In the genomic region with DNA sequence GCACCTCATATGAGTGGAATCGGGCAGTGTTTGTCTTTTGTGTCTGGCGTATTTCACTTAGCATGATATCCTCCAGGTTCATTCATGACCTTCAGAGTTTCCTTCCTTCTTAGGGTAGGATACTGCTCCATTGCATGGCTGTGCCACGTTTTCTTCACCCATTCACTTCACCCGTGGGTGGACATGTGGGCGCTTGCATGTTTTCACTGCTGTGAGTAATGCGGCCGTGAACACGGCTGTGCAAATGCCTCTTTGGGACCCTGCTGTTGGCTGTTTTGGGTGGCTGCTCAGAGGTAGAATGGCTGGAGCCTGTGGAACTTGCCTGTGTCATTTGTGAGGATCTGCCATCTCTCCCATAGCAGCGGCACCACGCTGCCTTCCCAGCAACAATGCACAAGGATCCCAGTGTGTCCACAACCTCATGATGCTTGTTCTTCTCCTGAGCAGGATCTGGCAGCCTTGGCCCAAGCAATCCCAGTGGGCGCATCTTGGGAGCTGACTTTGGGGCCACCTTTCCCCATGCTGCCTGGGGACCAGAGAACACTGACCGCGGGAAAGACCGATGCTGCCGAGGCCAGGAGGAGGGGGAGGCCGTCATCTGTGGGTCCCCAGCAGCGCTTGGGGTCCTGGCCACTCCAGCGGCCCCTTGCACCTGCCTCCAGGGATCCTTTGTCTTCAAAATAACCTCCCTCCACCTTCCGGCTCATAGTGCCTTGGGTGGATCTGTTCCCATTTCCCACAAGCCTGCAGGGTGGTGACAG, we compare ENCODE assay signal across 22 cellular contexts. TPM values are rescaled to one million over a fixed set of nuclear protein-coding genes. Genes with fewer than 3 reads are reported as not detected.
DNase-seq lines count a peak whose midpoint lies in the region; ATAC-seq, FAIRE-seq and TF ChIP-seq lines count a peak whose summit lies in the region.
"Had no signal": no experiment of that assay in that cellular context is flagged by ENCODE, and none has a peak within 500 bp of the region (broad histone marks: within the 10 kb centered on the region; RNA-seq: fewer than 3 reads in every experiment).

No MANE protein-coding gene starts in this region.

- H3K27me3 Mint-ChIP-seq in progenitor cell of endocrine pancreas = peaks cover 40% of the 10 kb centered on the region

- no peaks in the 10 kb centered on the region for H3K36me3 Mint-ChIP-seq in progenitor cell of endocrine pancreas (ENCODE audit: insufficient read depth)

- TF ChIP-seq RAD21 in SK-N-SH (IDR thresholded peaks at IDR 0.05; ENCODE audit: low read length) = no peak

- H3K4me1 Mint-ChIP-seq in progenitor cell of endocrine pancreas (ENCODE audit: low read depth) = peaks cover 1% of the 10 kb centered on the region
- H3K4me1 Mint-ChIP-seq: CD14-positive monocyte had no signal

- H3K79me2 ChIP-seq in SK-N-SH (ENCODE audit: insufficient read depth) = no peaks in the 10 kb centered on the region

- H3K4me3 ChIP-seq in SK-N-SH (ENCODE audit: low read depth in 2 of 2, low read length in 1 of 2) (no peak overlapping the region), HEK293 (ENCODE audit: low read depth, low read length) (no peak overlapping the region), kidney (ENCODE audit: low read length in 2 of 2) (no peak overlapping the region), sigmoid colon (no peak overlapping the region)

- no peaks in the 10 kb centered on the region for H3K9me2 ChIP-seq in SK-N-SH

- POLR2A ChIA-PET in SK-N-SH (lab: Yijun Ruan, JAX) (no interaction called here), HEK293 (lab: Yijun Ruan, JAX) (no interaction called here)

- 56% methylated on average over 13 of the region's 19 CpGs for WGBS in SK-N-SH (ENCODE audit: low lambda C conversion rate)
- 88 to 92% methylated on average over 19 of the region's 19 CpGs for WGBS in sigmoid colon, 2 donors

- H3K9me3 ChIP-seq in SK-N-SH = no peaks in the 10 kb centered on the region
- H3K9me3 ChIP-seq in HEK293 (ENCODE audit: control insufficient read depth, insufficient read depth, low read depth, low read length) = no peaks in the 10 kb centered on the region
- no peaks in the 10 kb centered on the region for H3K9me3 ChIP-seq in kidney (ENCODE audit: control insufficient read depth in 1 of 2, low read length in 2 of 2)
- no peaks in the 10 kb centered on the region for H3K9me3 ChIP-seq in sigmoid colon

- no peak overlapping the region for H3K9ac ChIP-seq in SK-N-SH
- H3K9ac ChIP-seq in kidney (ENCODE audit: low read length in 2 of 2) = no peak overlapping the region

- H3K27ac ChIP-seq in SK-N-SH (ENCODE audit: low read depth in 2 of 2, low read length in 1 of 2) = no peak overlapping the region
- H3K27ac ChIP-seq in HEK293 (ENCODE audit: extremely low read depth, low read depth, low read length) = no peak overlapping the region
- H3K27ac ChIP-seq in kidney (ENCODE audit: low read depth in 2 of 2, low read length in 2 of 2) = no peak overlapping the region
- H3K27ac ChIP-seq in sigmoid colon = no peak overlapping the region
- H3K27ac ChIP-seq: 22Rv1 had no signal

- ATAC-seq in SK-N-SH treated with all-trans-retinoic acid at 6 μM for 48 hours = no peak
- ATAC-seq: Right ventricle myocardium inferior had no signal

- H3K4me1 ChIP-seq in SK-N-SH (ENCODE audit: control insufficient read depth in 1 of 2, insufficient read depth in 2 of 2, low read depth in 1 of 2, low read length in 1 of 2) (no peaks in the 10 kb centered on the region), HEK293 (ENCODE audit: control insufficient read depth, insufficient read depth, low read length) (no peaks in the 10 kb centered on the region), kidney (ENCODE audit: control insufficient read depth in 1 of 2, insufficient read depth in 1 of 2, low read depth in 1 of 2, low read length in 2 of 2) (no peaks in the 10 kb centered on the region), sigmoid colon (peaks cover 0 to 19% (median 8%) of the 10 kb centered on the region in 4 donors)

- no peaks in the 10 kb centered on the region for H4K20me1 ChIP-seq in SK-N-SH (ENCODE audit: insufficient read depth)

- H3K4me2 ChIP-seq in SK-N-SH = no peak overlapping the region

- peak; percentile 13 for DNase-seq in SK-N-SH
- peak; percentile 48 for DNase-seq in kidney
- DNase-seq in sigmoid colon = peak; percentile 48
- no peak for DNase-seq in NCI-H2107 treated with DMSO at 0.1 percent for 48 hours (lab: John Stamatoyannopoulos, UW; ENCODE audit: unreplicated experiment)
- no peak for DNase-seq in NCI-H1436 (lab: John Stamatoyannopoulos, UW)
- DNase-seq in progenitor cell of endocrine pancreas (ENCODE audit: low spot score, unreplicated experiment) = no peak
- DNase-seq: AML-193, DMS79 treated with DMSO at 0.1 percent for 48 hours, HCEC 1CT, KBM-7, NCI-H1105 treated with DMSO at 0.1 percent for 48 hours, NCI-H1694 treated with DMSO at 0.1 percent for 48 hours, NCI-H2227 treated with DMSO at 0.1 percent for 48 hours, NCI-H510A treated with DMSO at 0.1 percent for 48 hours, NCI-H774 had no signal

- peaks cover 48% of the 10 kb centered on the region; the same call in 1 of the 2 replicates for H3K27me3 ChIP-seq in SK-N-SH (ENCODE audit: insufficient read depth)
- peaks cover 15 to 51% (median 34%) of the 10 kb centered on the region in 3 donors for H3K27me3 ChIP-seq in sigmoid colon

- intact Hi-C loops in kidney (cut with DNase I) (no loop called here), sigmoid colon (cut with DNase I) (no loop called here)

- H2AFZ ChIP-seq in SK-N-SH (ENCODE audit: low read depth) = no peak overlapping the region

- no peaks in the 10 kb centered on the region for H3F3A ChIP-seq in SK-N-SH (replicated peaks; ENCODE audit: insufficient read depth)

- CTCF ChIA-PET in SK-N-SH (lab: Yijun Ruan, JAX) (interaction anchor here (0.6 to 5.4 kb wide), 2 partner anchors 12 to 13 kb away, joined by 3 to 21 read pairs; no protein-coding TSS in a partner anchor), HEK293 (lab: Yijun Ruan, JAX) (interaction anchor here (0.6 kb wide), 1 partner anchor 236 kb away, joined by 4 read pairs; no protein-coding TSS in a partner anchor)

- H3K4me3 Mint-ChIP-seq in progenitor cell of endocrine pancreas (ENCODE audit: low read depth) = no peak overlapping the region
- H3K4me3 Mint-ChIP-seq: CD14-positive monocyte had no signal

- H3K27ac Mint-ChIP-seq in progenitor cell of endocrine pancreas = no peak overlapping the region

- H3K36me3 ChIP-seq in SK-N-SH (replicated peaks in 1 of 2; ENCODE audit: control insufficient read depth in 1 of 2, insufficient read depth in 2 of 2, low read length in 1 of 2) = no peaks in the 10 kb centered on the region
- H3K36me3 ChIP-seq in HEK293 (ENCODE audit: control insufficient read depth in 2 of 2, insufficient read depth in 1 of 2, low read length in 2 of 2) = no peaks in the 10 kb centered on the region
- no peaks in the 10 kb centered on the region for H3K36me3 ChIP-seq in kidney (ENCODE audit: control insufficient read depth in 1 of 2, insufficient read depth in 2 of 2, low read length in 2 of 2)
- H3K36me3 ChIP-seq in sigmoid colon = no peaks in the 10 kb centered on the region

- TF ChIP-seq EP300 in SK-N-SH (IDR thresholded peaks at IDR 0.05; ENCODE audit: borderline replicate concordance in 1 of 2, low read depth in 1 of 2, low read length in 1 of 2) = no peak
- no peak for TF ChIP-seq EP300 in sigmoid colon (IDR thresholded peaks at IDR 0.05)

- TF ChIP-seq POLR2A in sigmoid colon (IDR thresholded peaks at IDR 0.05) = no peak

- TF ChIP-seq CTCF in SK-N-SH (IDR thresholded peaks at IDR 0.05) (no peak), HEK293 (tag by site-specific recombination; IDR thresholded peaks at IDR 0.05) (no peak), kidney (IDR thresholded peaks at IDR 0.05; ENCODE audit: borderline replicate concordance, extremely low read depth, insufficient read depth) (no peak), sigmoid colon (IDR thresholded peaks at IDR 0.05) (no peak), progenitor cell of endocrine pancreas (IDR thresholded peaks at IDR 0.05; ENCODE audit: unreplicated experiment) (no peak)

- no peaks in the 10 kb centered on the region for H3K9me3 Mint-ChIP-seq in progenitor cell of endocrine pancreas (ENCODE audit: low read depth)

- FAIRE-seq in kidney (lab: Jason Lieb, UNC) = no peak
- FAIRE-seq: RCC 7860 had no signal

TF ChIP-seq in SK-N-SH, 30 proteins besides CTCF, POLR2A, EP300 and RAD21 (continues in another document):
- TF ChIP-seq GABPA (IDR thresholded peaks at IDR 0.05; ENCODE audit: low read depth) (no peak), FOXM1 (IDR thresholded peaks at IDR 0.05; ENCODE audit: low read depth) (no peak), NFIC (IDR thresholded peaks at IDR 0.05; ENCODE audit: borderline replicate concordance) (no peak)

TF ChIP-seq in SK-N-SH treated with all-trans-retinoic acid at 6 μM for 48 hours, 23 proteins besides CTCF, POLR2A, EP300 and RAD21:
- no peak for TF ChIP-seq ZNF565 (CRISPR knock-in tag; conservative IDR thresholded peaks at IDR 0.05; ENCODE audit: low read depth)
- no peak for TF ChIP-seq ZNF70 (CRISPR knock-in tag; IDR thresholded peaks at IDR 0.05)
- TF ChIP-seq ZC3H10 (CRISPR knock-in tag; IDR thresholded peaks at IDR 0.05) = no peak

TF ChIP-seq in HEK293, 187 proteins besides CTCF, POLR2A, EP300 and RAD21 (continues in another document):
- TF ChIP-seq, protein P1, sequence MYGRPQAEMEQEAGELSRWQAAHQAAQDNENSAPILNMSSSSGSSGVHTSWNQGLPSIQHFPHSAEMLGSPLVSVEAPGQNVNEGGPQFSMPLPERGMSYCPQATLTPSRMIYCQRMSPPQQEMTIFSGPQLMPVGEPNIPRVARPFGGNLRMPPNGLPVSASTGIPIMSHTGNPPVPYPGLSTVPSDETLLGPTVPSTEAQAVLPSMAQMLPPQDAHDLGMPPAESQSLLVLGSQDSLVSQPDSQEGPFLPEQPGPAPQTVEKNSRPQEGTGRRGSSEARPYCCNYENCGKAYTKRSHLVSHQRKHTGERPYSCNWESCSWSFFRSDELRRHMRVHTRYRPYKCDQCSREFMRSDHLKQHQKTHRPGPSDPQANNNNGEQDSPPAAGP (tag by site-specific recombination; IDR thresholded peaks at IDR 0.05) = no peak

RNA-seq across cellular contexts. Expression of a gene that starts 2.3 kb away (rescaled TPM):
- polyA plus RNA-seq in SK-N-SH (2012; rRNA removed) (not detected in 2 replicates), kidney (ENCODE audit: insufficient read depth, low read depth, low replicate concordance) (2.3 TPM), sigmoid colon (under 1 TPM in 1 of 3 donors, not detected in 2; 0.83 TPM)
- polyA plus RNA-seq in SK-N-SH (2012; cell fraction: cytosol; rRNA removed) = 0.08 TPM in 1 of 2 replicates, not detected in the other
- not detected in 2 replicates for polyA plus RNA-seq in SK-N-SH (2012; cell fraction: nucleus; rRNA removed)
- total RNA-seq in kidney (1.1 TPM), sigmoid colon (not detected), progenitor cell of endocrine pancreas (0.87 TPM in 1 of 2 replicates, not detected in the other)
- total RNA-seq: OCI-LY7, Right ventricle myocardium inferior had no signal

RNA-seq across cellular contexts. Expression of a gene that starts 55.8 kb away (rescaled TPM):
- polyA plus RNA-seq in SK-N-SH (2012; rRNA removed) = 0.02 and 0.05 TPM in 2 replicates
- 0.03 and 0.26 TPM in 2 replicates for polyA plus RNA-seq in SK-N-SH (2012; cell fraction: cytosol; rRNA removed)
- 0.05 and 0.35 TPM in 2 replicates for polyA plus RNA-seq in SK-N-SH (2012; cell fraction: nucleus; rRNA removed)
- 29.4 TPM for total RNA-seq in kidney
- 6.9 TPM for polyA plus RNA-seq in kidney (ENCODE audit: insufficient read depth, low read depth, low replicate concordance)
- total RNA-seq in sigmoid colon = 10 to 100 TPM in 1 of 4 donors, 1 to 10 TPM in 3; 5.3 to 16.9 (median 8.6) TPM
- polyA plus RNA-seq in sigmoid colon = 1 to 10 TPM in 1 of 3 donors, under 1 TPM in 2; 0.23 to 6.2 (median 0.60) TPM
- 2.0 TPM in 2 replicates for total RNA-seq in progenitor cell of endocrine pancreas
- total RNA-seq: OCI-LY7 had no signal
- polyA plus RNA-seq: CD14-positive monocyte had no signal

Comparison
In these comparisons a context has a peak if more than half of its experiments do, and no peak if none do; other contexts are left out.
1. DNase-seq: peak in SK-N-SH (single experiment), kidney (single experiment) and sigmoid colon (single experiment); none in NCI-H2107 treated with DMSO at 0.1 percent for 48 hours (single experiment), NCI-H1436 (single experiment) and progenitor cell of endocrine pancreas (single experiment).